Comparison of ENCODE assay signal across 10 cellular contexts in the genomic region with DNA sequence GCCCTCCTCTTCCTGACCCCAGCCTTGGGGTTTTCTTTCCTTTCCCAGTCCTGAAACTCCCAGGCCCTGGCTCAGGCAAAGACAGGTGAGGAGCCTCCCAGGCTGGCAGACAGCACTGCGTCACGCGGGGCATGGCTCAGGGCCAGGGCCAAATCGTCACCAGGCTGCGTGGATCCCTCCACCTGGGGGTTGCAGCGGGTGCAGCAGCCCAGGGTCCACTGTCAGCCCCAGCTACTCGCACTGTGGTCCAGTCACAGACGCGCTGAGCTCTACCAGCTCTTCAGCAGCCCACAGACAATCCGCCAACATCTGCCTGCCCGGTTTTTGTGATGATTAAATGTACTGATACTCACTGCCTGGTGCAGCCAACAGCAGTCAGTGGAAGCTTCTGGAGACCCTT. TPM values are rescaled to one million over a fixed set of nuclear protein-coding genes. Genes with fewer than 3 reads are reported as not detected.
DNase-seq lines count a peak whose midpoint lies in the region; ATAC-seq and TF ChIP-seq lines count a peak whose summit lies in the region.
"Had no signal": no experiment of that assay in that cellular context is flagged by ENCODE, and none has a peak within 500 bp of the region (broad histone marks: within the 10 kb centered on the region; RNA-seq: fewer than 3 reads in every experiment).

No MANE protein-coding gene starts in this region.

- ATAC-seq in HG03469 (IDR thresholded peaks at IDR 0.05; ENCODE audit: unreplicated experiment) (no peak), body of pancreas (no peak)

- intact Hi-C loops in CD4-positive, alpha-beta memory T cell (cut with micrococcal nuclease), result no loop called here
- intact Hi-C loops in body of pancreas (cut with DNase I), result no loop called here

- peak overlapping the region; percentile 24 for H2AK5ac ChIP-seq in neuronal stem cell (ENCODE audit: low read depth, low read length)

- peak in 2 of 5 donors; percentile 31 to 75 for DNase-seq in CD4-positive, alpha-beta memory T cell
- DNase-seq in RPMI8226 (peak; percentile 77), neuronal stem cell (ENCODE audit: low spot score) (no peak), COLO829 (ENCODE audit: low spot score) (no peak), GM19240 (ENCODE audit: insufficient read length, low spot score) (no peak), body of pancreas (no peak)
- DNase-seq in activated naive CD8-positive, alpha-beta T cell treated with anti-CD3 and anti-CD28 coated beads for 36 hours, result peak; percentile 40
- DNase-seq: DMS 273 treated with DMSO at 0.1 percent for 48 hours, NCI-H1105 had no signal

- H3K27me3 Mint-ChIP-seq in CD4-positive, alpha-beta memory T cell, result no peaks in the 10 kb centered on the region
- H3K27me3 Mint-ChIP-seq in activated naive CD8-positive, alpha-beta T cell treated with anti-CD3 and anti-CD28 coated beads for 36 hours, result no peaks in the 10 kb centered on the region

- H2BK120ac ChIP-seq in neuronal stem cell (ENCODE audit: low read depth, low read length), result no peak overlapping the region

- no CpG with 5 or more reads among the region's 11 CpGs for WGBS in neuronal stem cell (ENCODE audit: extremely low coverage in 2 of 2, insufficient read length in 2 of 2, insufficient replicate concordance in 1 of 2), 2 donors
- 55 to 63% methylated on average over 8 to 11 of the region's 11 CpGs for WGBS in body of pancreas, 2 donors

- TF ChIP-seq POLR2A in body of pancreas (IDR thresholded peaks at IDR 0.05), result no peak

- no peak overlapping the region for H3K4me2 ChIP-seq in neuronal stem cell (ENCODE audit: insufficient read depth, low read length, poor library complexity, severe bottlenecking)

- peak overlapping the region; percentile 72 for H3K27ac ChIP-seq in CD4-positive, alpha-beta memory T cell (ENCODE audit: low read depth, low read length)
- H3K27ac ChIP-seq in neuronal stem cell (replicated peaks; ENCODE audit: low read length), result no peak overlapping the region
- H3K27ac ChIP-seq in body of pancreas, result no peak overlapping the region

- H3K27me3 ChIP-seq in CD4-positive, alpha-beta memory T cell (ENCODE audit: insufficient read depth, low read length), result no peaks in the 10 kb centered on the region
- no peaks in the 10 kb centered on the region for H3K27me3 ChIP-seq in neuronal stem cell (ENCODE audit: control insufficient read depth in 3 of 3, insufficient read depth in 3 of 3, low read depth in 1 of 3, low read length in 3 of 3)
- H3K27me3 ChIP-seq in body of pancreas, result no peaks in the 10 kb centered on the region

- peak overlapping the region; percentile 95 for H3K14ac ChIP-seq in neuronal stem cell (ENCODE audit: low read length)

- peak overlapping the region; percentile 72 for H3K18ac ChIP-seq in neuronal stem cell (ENCODE audit: low read length)

- H3K9ac ChIP-seq in neuronal stem cell (ENCODE audit: low read depth, low read length, poor library complexity), result peak overlapping the region; percentile 55

- peak overlapping the region in 1 of 2 donors; percentile 15 for H3K4me3 ChIP-seq in CD4-positive, alpha-beta memory T cell (ENCODE audit: low read length in 2 of 2)
- H3K4me3 ChIP-seq in neuronal stem cell (ENCODE audit: low read length in 2 of 2), result no peak overlapping the region
- H3K4me3 ChIP-seq in body of pancreas, result no peak overlapping the region

- no peak overlapping the region for H3K4ac ChIP-seq in neuronal stem cell (ENCODE audit: low read length)

- H3K79me1 ChIP-seq in neuronal stem cell (ENCODE audit: low read depth, low read length), result no peaks in the 10 kb centered on the region

- H2AFZ ChIP-seq in neuronal stem cell (ENCODE audit: low read length), result no peak overlapping the region

- no peak overlapping the region for H4K91ac ChIP-seq in neuronal stem cell (ENCODE audit: low read depth, low read length, poor library complexity)

- peaks cover 35 to 78% (median 61%) of the 10 kb centered on the region in 4 donors for H3K4me1 Mint-ChIP-seq in CD4-positive, alpha-beta memory T cell
- H3K4me1 Mint-ChIP-seq in activated naive CD8-positive, alpha-beta T cell treated with anti-CD3 and anti-CD28 coated beads for 36 hours, result peaks cover 79% of the 10 kb centered on the region

- no peak for TF ChIP-seq CTCF in body of pancreas (IDR thresholded peaks at IDR 0.05)

- peak overlapping the region; percentile 83 to 99 (median 94) for H3K27ac Mint-ChIP-seq in CD4-positive, alpha-beta memory T cell
- peak overlapping the region; percentile 95 for H3K27ac Mint-ChIP-seq in activated naive CD8-positive, alpha-beta T cell treated with anti-CD3 and anti-CD28 coated beads for 36 hours

- peak overlapping the region; percentile 54 to 99 (median 70) for H3K4me3 Mint-ChIP-seq in CD4-positive, alpha-beta memory T cell
- peak overlapping the region; percentile 86 for H3K4me3 Mint-ChIP-seq in activated naive CD8-positive, alpha-beta T cell treated with anti-CD3 and anti-CD28 coated beads for 36 hours

- H3K4me1 ChIP-seq in CD4-positive, alpha-beta memory T cell (ENCODE audit: insufficient read depth, low read length), result peaks cover 74% of the 10 kb centered on the region
- H3K4me1 ChIP-seq in neuronal stem cell (ENCODE audit: control insufficient read depth in 2 of 2, insufficient read depth in 1 of 2, low read depth in 1 of 2, low read length in 2 of 2) (peaks cover 0 to 2% of the 10 kb centered on the region in 2 donors), body of pancreas (no peaks in the 10 kb centered on the region)

- H2BK5ac ChIP-seq in neuronal stem cell (ENCODE audit: low read length), result no peak overlapping the region

- POLR2A ChIA-PET in CD4-positive, alpha-beta memory T cell (lab: Charles Lee; ENCODE audit: partially characterized antibody), result interaction anchor here (0.7 to 22.4 kb wide), 7 partner anchors 9 to 109 kb away, joined by 3 to 1324 read pairs (median 3); a partner anchor contains a TSS

- CTCF ChIA-PET in CD4-positive, alpha-beta memory T cell (lab: Charles Lee; ENCODE audit: partially characterized antibody), result interaction anchor here (1.3 kb wide), 2 partner anchors 20 to 72 kb away, joined by 3 to 4 read pairs; no protein-coding TSS in a partner anchor

- H2BK15ac ChIP-seq in neuronal stem cell (ENCODE audit: low read length), result no peak overlapping the region

- peaks cover 34 to 58% of the 10 kb centered on the region in 2 donors for H3K36me3 Mint-ChIP-seq in CD4-positive, alpha-beta memory T cell
- H3K36me3 Mint-ChIP-seq in activated naive CD8-positive, alpha-beta T cell treated with anti-CD3 and anti-CD28 coated beads for 36 hours, result peaks cover 45% of the 10 kb centered on the region

- H3K36me3 ChIP-seq in CD4-positive, alpha-beta memory T cell (ENCODE audit: insufficient read depth, low read length), result peaks cover 41% of the 10 kb centered on the region
- peaks cover 0 to 5% of the 10 kb centered on the region in 2 donors for H3K36me3 ChIP-seq in neuronal stem cell (replicated peaks in 1 of 2; ENCODE audit: control insufficient read depth in 2 of 2, insufficient read depth in 2 of 2, low read length in 2 of 2)
- no peaks in the 10 kb centered on the region for H3K36me3 ChIP-seq in body of pancreas (replicated peaks in 1 of 2; ENCODE audit: insufficient read depth in 1 of 2, low read depth in 2 of 2)

- H3K9me3 Mint-ChIP-seq in CD4-positive, alpha-beta memory T cell, result no peaks in the 10 kb centered on the region
- no peaks in the 10 kb centered on the region for H3K9me3 Mint-ChIP-seq in activated naive CD8-positive, alpha-beta T cell treated with anti-CD3 and anti-CD28 coated beads for 36 hours

- H4K8ac ChIP-seq in neuronal stem cell (ENCODE audit: low read depth, low read length), result no peak overlapping the region

- H2BK12ac ChIP-seq in neuronal stem cell (ENCODE audit: low read length), result no peak overlapping the region

- H3K23ac ChIP-seq in neuronal stem cell (ENCODE audit: low read depth, low read length, poor library complexity), result peak overlapping the region; percentile 56

- no peaks in the 10 kb centered on the region for H3K9me3 ChIP-seq in CD4-positive, alpha-beta memory T cell (ENCODE audit: control insufficient read depth in 1 of 2, low read length in 2 of 2)
- no peaks in the 10 kb centered on the region for H3K9me3 ChIP-seq in neuronal stem cell (replicated peaks in 1 of 2; ENCODE audit: control insufficient read depth in 2 of 2, insufficient read depth in 1 of 2, low read depth in 1 of 2, low read length in 2 of 2)
- no peaks in the 10 kb centered on the region for H3K9me3 ChIP-seq in body of pancreas

RNA-seq across cellular contexts. Expression of a gene that starts 12.1 kb away (rescaled TPM):
- total RNA-seq in CD4-positive, alpha-beta memory T cell, result 10 to 100 TPM; 93.5 TPM
- 10 to 100 TPM in 1 of 2 donors, 1 to 10 TPM in 1; 5.5 to 29.2 TPM for polyA plus RNA-seq in CD4-positive, alpha-beta memory T cell
- total RNA-seq in activated naive CD8-positive, alpha-beta T cell treated with anti-CD3 and anti-CD28 coated beads for 36 hours, result 10 to 100 TPM; 36.1 to 37.4 TPM
- 2.7 TPM for polyA plus RNA-seq in neuronal stem cell (2013, experiment 1 of 2)
- polyA plus RNA-seq in neuronal stem cell (2013, experiment 2 of 2), result 2.5 TPM
- under 1 TPM; under 0.01 to 0.78 TPM for total RNA-seq in body of pancreas

RNA-seq across cellular contexts. Expression of a gene that starts 25.3 kb away (rescaled TPM):
- not detected for total RNA-seq in CD4-positive, alpha-beta memory T cell
- not detected for polyA plus RNA-seq in CD4-positive, alpha-beta memory T cell
- under 1 TPM; 0.35 to 0.42 TPM for total RNA-seq in activated naive CD8-positive, alpha-beta T cell treated with anti-CD3 and anti-CD28 coated beads for 36 hours
- 4.2 TPM for polyA plus RNA-seq in neuronal stem cell (2013, experiment 1 of 2)
- polyA plus RNA-seq in neuronal stem cell (2013, experiment 2 of 2), result 4.1 TPM
- 1 to 10 TPM; 2.1 to 3.6 TPM for total RNA-seq in body of pancreas

Comparison
In these comparisons a context has a peak if more than half of its experiments do, and no peak if none do; other contexts are left out.
1. DNase-seq: peak in RPMI8226 (single experiment) and activated naive CD8-positive, alpha-beta T cell treated with anti-CD3 and anti-CD28 coated beads for 36 hours (single experiment); none in neuronal stem cell (single experiment), COLO829 (single experiment), GM19240 (single experiment) and body of pancreas (0 of 4).
2. RNA of a gene that starts 12.1 kb away (total RNA-seq): 93.5 TPM in CD4-positive, alpha-beta memory T cell and 36.1 to 37.4 TPM in activated naive CD8-positive, alpha-beta T cell treated with anti-CD3 and anti-CD28 coated beads for 36 hours; under 0.01 to 0.78 TPM in body of pancreas; every median in the first group is over 10 times any median in the second.